ENCODE assay signal across 8 cellular contexts in the genomic region with DNA sequence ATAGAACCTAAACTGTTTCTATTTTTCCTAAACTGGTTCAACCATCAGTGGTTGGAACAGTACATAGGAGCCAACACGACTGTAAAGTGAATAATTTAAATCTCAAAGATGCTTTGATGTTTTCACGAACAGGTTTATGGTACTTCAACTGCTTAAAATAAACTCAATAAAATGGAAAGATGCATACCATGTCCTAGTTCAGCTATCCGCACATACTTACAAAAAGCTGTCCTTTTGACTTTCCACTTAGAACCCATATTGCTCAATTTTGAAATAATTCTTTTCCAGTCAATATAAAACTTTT.
DNase-seq lines count a peak whose midpoint lies in the region; ATAC-seq, FAIRE-seq and TF ChIP-seq lines count a peak whose summit lies in the region.

No MANE protein-coding gene starts in this region.

- H4K20me1 ChIP-seq in KMS-11 (ENCODE audit: insufficient read depth) = no peaks in the 10 kb centered on the region

- no peak for DNase-seq in NCI-H524 (lab: John Stamatoyannopoulos, UW)
- no peak for DNase-seq in AG08395 (ENCODE audit: low spot score)
- no peak for DNase-seq in pons (ENCODE audit: low spot score)

- FAIRE-seq in G401.6 (lab: Jason Lieb, UNC) = peak; percentile 6

- H3K4me3 ChIP-seq in KMS-11 (IDR thresholded peaks at IDR 0.05; ENCODE audit: insufficient read depth, low read depth, low read length) (no peak overlapping the region), duodenal mucosa (ENCODE audit: low read depth in 1 of 2, low read length in 2 of 2) (peak overlapping the region; percentile 79 to 92), neuron (ENCODE audit: low read length) (peak overlapping the region; percentile 99)

- TF ChIP-seq CTCF in KMS-11 (conservative IDR thresholded peaks at IDR 0.05; ENCODE audit: low read depth, low read length) = no peak

- no peaks in the 10 kb centered on the region for H3K27me3 ChIP-seq in KMS-11 (ENCODE audit: insufficient read depth, low read depth)
- no peaks in the 10 kb centered on the region for H3K27me3 ChIP-seq in duodenal mucosa (ENCODE audit: control insufficient read depth in 1 of 2, insufficient read depth in 2 of 2, low read length in 2 of 2)
- no peaks in the 10 kb centered on the region for H3K27me3 ChIP-seq in neuron (ENCODE audit: insufficient read depth, low read length)

- H2AFZ ChIP-seq in KMS-11 (ENCODE audit: low read depth) = peak overlapping the region; percentile 73; the same call in 1 of the 2 replicates
- H2AFZ ChIP-seq in neuron (ENCODE audit: low read depth, low read length) = peak overlapping the region; percentile 96

- ATAC-seq in HG03039 (IDR thresholded peaks at IDR 0.05; ENCODE audit: unreplicated experiment) = no peak

- H3K4me1 ChIP-seq in KMS-11 (ENCODE audit: low read depth, poor library complexity, severe bottlenecking) (peaks cover 18% of the 10 kb centered on the region), duodenal mucosa (ENCODE audit: control insufficient read depth in 1 of 2, insufficient read depth in 2 of 2, low read length in 2 of 2) (peaks cover 0 to 8% of the 10 kb centered on the region in 2 donors), neuron (ENCODE audit: insufficient read depth, low read length) (peaks cover 19% of the 10 kb centered on the region)

- peak overlapping the region; percentile 58 for H3K27ac ChIP-seq in KMS-11
- H3K27ac ChIP-seq in duodenal mucosa (ENCODE audit: low read depth, low read length) = no peak overlapping the region

- peak overlapping the region; percentile 82 for H3K4me2 ChIP-seq in KMS-11

- H3K79me2 ChIP-seq in KMS-11 (ENCODE audit: insufficient read depth, low read depth) = peaks cover 24% of the 10 kb centered on the region; the same call in 1 of the 2 replicates

- H3K36me3 ChIP-seq in KMS-11 (ENCODE audit: insufficient read depth) = no peaks in the 10 kb centered on the region
- H3K36me3 ChIP-seq in duodenal mucosa (ENCODE audit: control insufficient read depth in 1 of 2, insufficient read depth in 2 of 2, low read length in 2 of 2) = no peaks in the 10 kb centered on the region
- H3K36me3 ChIP-seq in neuron (ENCODE audit: insufficient read depth, low read length) = no peaks in the 10 kb centered on the region

- H3K9me3 ChIP-seq in duodenal mucosa (ENCODE audit: control insufficient read depth in 1 of 2, low read length in 2 of 2) (no peaks in the 10 kb centered on the region), neuron (ENCODE audit: low read length) (no peaks in the 10 kb centered on the region)

- peak overlapping the region; percentile 58; the same call in 1 of the 2 replicates for H3K9ac ChIP-seq in KMS-11
- peak overlapping the region; percentile 73 to 84 for H3K9ac ChIP-seq in duodenal mucosa (ENCODE audit: low read depth in 1 of 2, low read length in 2 of 2)
